15 cellular contexts compared by ENCODE assay signal in the genomic region with DNA sequence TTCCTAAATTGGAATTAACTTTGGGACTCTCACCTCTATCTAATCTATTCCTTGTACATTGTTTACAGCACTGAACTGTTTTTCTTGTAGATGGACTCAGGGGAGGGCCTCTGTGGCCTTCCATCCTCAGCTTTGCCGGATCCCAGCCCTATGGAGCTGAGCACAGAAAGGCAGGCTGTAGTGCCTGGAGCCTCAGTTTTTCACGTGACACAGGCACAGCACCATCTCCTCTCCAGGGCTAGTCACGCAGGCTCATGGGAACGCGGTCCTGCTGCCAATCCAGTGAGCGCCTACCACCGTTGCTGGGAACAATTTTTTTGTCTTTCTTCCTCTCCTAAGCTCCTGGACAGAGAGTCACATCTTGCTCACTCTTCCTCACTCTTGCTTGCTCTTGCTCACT.
DNase-seq lines count a peak whose midpoint lies in the region.
"Had no signal": no experiment of that assay in that cellular context is flagged by ENCODE, and none has a peak within 500 bp of the region (broad histone marks: within the 10 kb centered on the region; RNA-seq: fewer than 3 reads in every experiment).

No MANE protein-coding gene starts in this region.

- H3K4me3 ChIP-seq in skeletal muscle tissue (ENCODE audit: low read length in 3 of 3), result no peak overlapping the region
- H3K4me3 ChIP-seq in GM23248, result no peak overlapping the region

- H3K79me2 ChIP-seq in GM23248 (ENCODE audit: insufficient read depth), result peaks cover 32% of the 10 kb centered on the region

- peak overlapping the region; percentile 88 for H3K27ac ChIP-seq in caudate nucleus (ENCODE audit: low read depth, low read length)
- H3K27ac ChIP-seq in skeletal muscle tissue (ENCODE audit: low read depth, low read length), result peak overlapping the region; percentile 39
- no peak overlapping the region for H3K27ac ChIP-seq in GM23248

- no peaks in the 10 kb centered on the region for H3K27me3 Mint-ChIP-seq in activated T-cell treated with anti-CD3 and anti-CD28 coated beads, Interleukin-2, amount 50 U/mL, for 24 hours

- 83 to 89% methylated on average over 7 of the region's 7 CpGs for WGBS in GM23248 (ENCODE audit: low coverage in 1 of 2, low lambda C conversion rate in 2 of 2, missing lambda C conversion rate in 2 of 2), 2 experiments

- no peaks in the 10 kb centered on the region for H3K9me3 ChIP-seq in skeletal muscle tissue (ENCODE audit: control insufficient read depth in 3 of 3, low read length in 3 of 3)
- H3K9me3 ChIP-seq in GM23248 (ENCODE audit: low read depth), result no peaks in the 10 kb centered on the region

- no peaks in the 10 kb centered on the region for H3K27me3 ChIP-seq in skeletal muscle tissue (ENCODE audit: control insufficient read depth in 3 of 3, insufficient read depth in 3 of 3, low read length in 3 of 3)
- no peaks in the 10 kb centered on the region for H3K27me3 ChIP-seq in GM23248 (replicated peaks; ENCODE audit: insufficient read depth)

- DNase-seq in D341Med (ENCODE audit: low spot score), result peak; percentile 9
- peak in 8 of 61 donors; percentile 23 to 36 (median 29) for DNase-seq in caudate nucleus (lab: John Stamatoyannopoulos, UW)
- DNase-seq in medulla oblongata (ENCODE audit: extremely low spot score), result peak; percentile 42
- DNase-seq in posterior vena cava (ENCODE audit: low spot score), result no peak
- DNase-seq in GM23248, result no peak
- DNase-seq in activated T-cell treated with anti-CD3 and anti-CD28 coated beads, Interleukin-2, amount 50 U/mL, for 24 hours, result no peak
- DNase-seq: ACHN, HCEC 1CT, IMR-90, Karpas-422, NCI-H1105, NCI-H187, SIG-M5 had no signal

- H3K36me3 ChIP-seq in skeletal muscle tissue (ENCODE audit: control insufficient read depth in 3 of 3, insufficient read depth in 3 of 3, low read length in 3 of 3) (no peaks in the 10 kb centered on the region), GM23248 (ENCODE audit: low read depth) (no peaks in the 10 kb centered on the region)

- no peaks in the 10 kb centered on the region for H3K4me1 Mint-ChIP-seq in activated T-cell treated with anti-CD3 and anti-CD28 coated beads, Interleukin-2, amount 50 U/mL, for 24 hours (ENCODE audit: low read depth)

- no peak overlapping the region for H3K27ac Mint-ChIP-seq in activated T-cell treated with anti-CD3 and anti-CD28 coated beads, Interleukin-2, amount 50 U/mL, for 24 hours

- H3K9me3 Mint-ChIP-seq in activated T-cell treated with anti-CD3 and anti-CD28 coated beads, Interleukin-2, amount 50 U/mL, for 24 hours, result no peaks in the 10 kb centered on the region

- H3K4me1 ChIP-seq in skeletal muscle tissue (ENCODE audit: control insufficient read depth in 3 of 3, insufficient read depth in 3 of 3, low read length in 3 of 3) (peaks cover 16 to 42% (median 28%) of the 10 kb centered on the region in 3 donors), GM23248 (ENCODE audit: insufficient read depth) (no peaks in the 10 kb centered on the region)
- H3K4me1 ChIP-seq: Caco-2 had no signal

- no peaks in the 10 kb centered on the region for H3K9me2 ChIP-seq in GM23248 (ENCODE audit: insufficient read depth)

- H3K4me3 Mint-ChIP-seq in activated T-cell treated with anti-CD3 and anti-CD28 coated beads, Interleukin-2, amount 50 U/mL, for 24 hours, result no peak overlapping the region

- peak overlapping the region in 1 of 3 donors; percentile 6 for H3K9ac ChIP-seq in skeletal muscle tissue (ENCODE audit: low read depth in 1 of 3, low read length in 3 of 3)
- no peak overlapping the region for H3K9ac ChIP-seq in GM23248

- H2AFZ ChIP-seq in GM23248, result no peak overlapping the region

- intact Hi-C loops in posterior vena cava (cut with DNase I), result no loop called here

- H4K20me1 ChIP-seq in GM23248 (ENCODE audit: insufficient read depth), result peaks cover 9% of the 10 kb centered on the region; the same call in 1 of the 2 replicates

- in situ Hi-C loops in GM23248 (cut with MboI), result no loop called here

- no peaks in the 10 kb centered on the region for H3K36me3 Mint-ChIP-seq in activated T-cell treated with anti-CD3 and anti-CD28 coated beads, Interleukin-2, amount 50 U/mL, for 24 hours (ENCODE audit: low read depth)

- peaks cover 15% of the 10 kb centered on the region for H3F3A ChIP-seq in GM23248 (ENCODE audit: insufficient read depth)

- H3K4me2 ChIP-seq in GM23248 (ENCODE audit: unreplicated experiment), result no peak overlapping the region

Comparison
In these comparisons a context has a peak if more than half of its experiments do, and no peak if none do; other contexts are left out.
1. DNase-seq: peak in D341Med (single experiment) and medulla oblongata (single experiment); none in posterior vena cava (single experiment), GM23248 (single experiment) and activated T-cell treated with anti-CD3 and anti-CD28 coated beads, Interleukin-2, amount 50 U/mL, for 24 hours (single experiment).